7 cellular contexts compared by ENCODE assay signal in the genomic region with DNA sequence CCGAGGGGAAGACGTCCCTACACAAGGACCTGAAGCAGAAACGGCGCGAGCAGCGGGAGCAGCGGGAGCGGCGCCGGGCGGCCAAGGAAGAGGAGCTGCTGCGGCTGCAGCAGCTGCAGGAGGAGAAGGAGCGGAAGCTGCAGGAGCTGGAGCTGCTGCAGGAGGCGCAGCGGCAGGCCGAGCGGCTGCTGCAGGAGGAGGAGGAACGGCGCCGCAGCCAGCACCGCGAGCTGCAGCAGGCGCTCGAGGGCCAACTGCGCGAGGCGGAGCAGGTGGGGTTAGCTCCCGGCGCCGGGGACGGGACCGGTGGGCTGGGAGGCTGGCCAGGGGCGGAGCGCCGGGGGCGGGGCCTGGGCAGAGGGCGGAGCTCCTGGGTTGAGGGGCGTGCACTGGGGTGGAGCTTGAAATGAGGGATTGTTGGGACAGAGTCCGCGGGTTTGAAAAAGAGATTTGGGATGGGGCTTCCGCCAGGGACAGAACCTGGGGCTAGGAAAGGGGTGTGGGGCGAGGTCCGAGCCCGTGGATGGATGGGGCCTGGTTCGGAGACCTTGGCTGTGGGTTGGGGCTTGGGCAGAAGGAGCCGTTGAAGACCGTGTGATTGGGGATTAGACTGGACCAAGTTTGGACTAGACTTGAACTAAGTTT. TPM values are rescaled to one million over a fixed set of nuclear protein-coding genes. Genes with fewer than 3 reads are reported as not detected.
DNase-seq lines count a peak whose midpoint lies in the region; ATAC-seq and TF ChIP-seq lines count a peak whose summit lies in the region.

No MANE protein-coding gene starts in this region.

- no peaks in the 10 kb centered on the region for H3K27me3 ChIP-seq in duodenal mucosa (ENCODE audit: control insufficient read depth in 1 of 2, insufficient read depth in 2 of 2, low read length in 2 of 2)
- no peaks in the 10 kb centered on the region for H3K27me3 ChIP-seq in liver (ENCODE audit: control insufficient read depth in 4 of 4, insufficient read depth in 4 of 4, low read length in 3 of 4)
- no peaks in the 10 kb centered on the region for H3K27me3 ChIP-seq in suprapubic skin

- H3K36me3 ChIP-seq in HEK293 (ENCODE audit: control insufficient read depth in 2 of 2, insufficient read depth in 1 of 2, low read length in 2 of 2) (peaks cover 0 to 13% of the 10 kb centered on the region in 2 experiments; a peak in 1 of 3 replicates), duodenal mucosa (ENCODE audit: control insufficient read depth in 1 of 2, insufficient read depth in 2 of 2, low read length in 2 of 2) (peaks cover 0 to 21% of the 10 kb centered on the region in 2 donors), liver (ENCODE audit: control insufficient read depth in 4 of 4, insufficient read depth in 3 of 4, low read depth in 1 of 4, low read length in 3 of 4) (no peaks in the 10 kb centered on the region), suprapubic skin (peaks cover 24% of the 10 kb centered on the region)

- CTCF ChIA-PET in HEK293 (lab: Yijun Ruan, JAX), result interaction anchor here (0.5 to 2.5 kb wide), 16 partner anchors 9 to 669 kb away, joined by 3 to 13 read pairs (median 4); a partner anchor contains a TSS

- POLR2A ChIA-PET in HEK293 (lab: Yijun Ruan, JAX), result interaction anchor here (0.5 to 1.8 kb wide), 21 partner anchors 9 to 154 kb away, joined by 3 to 24 read pairs (median 4); a partner anchor contains a TSS

- WGBS in liver, result 21% methylated on average over 47 of the region's 47 CpGs
- WGBS in suprapubic skin, result 20% methylated on average over 33 of the region's 47 CpGs

- TF ChIP-seq EP300 in suprapubic skin (IDR thresholded peaks at IDR 0.05), result no peak

- TF ChIP-seq CTCF in HEK293 (tag by site-specific recombination; IDR thresholded peaks at IDR 0.05) (peak; percentile 86), liver (IDR thresholded peaks at IDR 0.05; ENCODE audit: low read depth, low read length, missing input control) (no peak), suprapubic skin (IDR thresholded peaks at IDR 0.05) (no peak)

- H3K9ac ChIP-seq in duodenal mucosa (ENCODE audit: low read depth in 1 of 2, low read length in 2 of 2), result peak overlapping the region; percentile 57 to 82
- peak overlapping the region in 1 of 2 donors; percentile 6 for H3K9ac ChIP-seq in liver (ENCODE audit: low read depth in 1 of 2, low read length in 2 of 2)

- peak overlapping the region; percentile 63 for H3K4me3 ChIP-seq in HEK293 (ENCODE audit: low read depth, low read length)
- H3K4me3 ChIP-seq in duodenal mucosa (ENCODE audit: low read depth in 1 of 2, low read length in 2 of 2), result peak overlapping the region; percentile 80 to 82
- H3K4me3 ChIP-seq in liver (ENCODE audit: low read depth in 1 of 3, low read length in 3 of 3), result peak overlapping the region; percentile 45 to 76 (median 60)
- H3K4me3 ChIP-seq in suprapubic skin, result peak overlapping the region; percentile 54

- H3K9me3 ChIP-seq in HEK293 (ENCODE audit: control insufficient read depth, insufficient read depth, low read depth, low read length) (no peaks in the 10 kb centered on the region), duodenal mucosa (ENCODE audit: control insufficient read depth in 1 of 2, low read length in 2 of 2) (no peaks in the 10 kb centered on the region), liver (ENCODE audit: control insufficient read depth in 4 of 4, low read length in 3 of 4) (no peaks in the 10 kb centered on the region), suprapubic skin (no peaks in the 10 kb centered on the region)

- ATAC-seq in HG03139 (IDR thresholded peaks at IDR 0.05; ENCODE audit: unreplicated experiment), result no peak

- H3K4me1 ChIP-seq in HEK293 (ENCODE audit: control insufficient read depth, insufficient read depth, low read length), result no peaks in the 10 kb centered on the region
- H3K4me1 ChIP-seq in duodenal mucosa (ENCODE audit: control insufficient read depth in 1 of 2, insufficient read depth in 2 of 2, low read length in 2 of 2), result peaks cover 14 to 15% of the 10 kb centered on the region in 2 donors
- H3K4me1 ChIP-seq in liver (ENCODE audit: control insufficient read depth in 4 of 4, insufficient read depth in 4 of 4, low read length in 3 of 4), result peaks cover 3 to 18% (median 9%) of the 10 kb centered on the region in 4 donors
- peaks cover 17% of the 10 kb centered on the region for H3K4me1 ChIP-seq in suprapubic skin

- TF ChIP-seq POLR2A in suprapubic skin (IDR thresholded peaks at IDR 0.05), result no peak

- peak; percentile 95 for DNase-seq in NCI-H748 (lab: John Stamatoyannopoulos, UW; ENCODE audit: unreplicated experiment)
- peak in 1 of 2 donors; percentile 80 for DNase-seq in suprapubic skin (ENCODE audit: low spot score in 2 of 2)
- no peak for DNase-seq in HUDEP-2 (lab: John Stamatoyannopoulos, UW; ENCODE audit: unreplicated experiment in 76 of 76)

- peak overlapping the region; percentile 2; the same call in 1 of the 2 replicates for H3K27ac ChIP-seq in HEK293 (ENCODE audit: extremely low read depth, low read depth, low read length)
- H3K27ac ChIP-seq in duodenal mucosa (ENCODE audit: low read depth, low read length), result peak overlapping the region; percentile 59
- peak overlapping the region; percentile 26 to 53 for H3K27ac ChIP-seq in liver (ENCODE audit: low read depth in 1 of 2, low read length in 2 of 2)
- H3K27ac ChIP-seq in suprapubic skin, result no peak overlapping the region

- no peak for TF ChIP-seq RAD21 in liver (IDR thresholded peaks at IDR 0.05)

TF ChIP-seq in HEK293, 187 proteins besides CTCF, POLR2A, EP300 and RAD21 (continues in another document):
- TF ChIP-seq REPIN1 (tag by site-specific recombination; IDR thresholded peaks at IDR 0.05; ENCODE audit: low read depth), result 0 out of 2 replicates have a peak, but pooled peaks have one; percentile 2
- peak; percentile 47 for TF ChIP-seq ZBTB8A (tag by site-specific recombination; IDR thresholded peaks at IDR 0.05)
- no peak for TF ChIP-seq ZNF174 (tag by site-specific recombination; IDR thresholded peaks at IDR 0.05)
- TF ChIP-seq, protein P1, sequence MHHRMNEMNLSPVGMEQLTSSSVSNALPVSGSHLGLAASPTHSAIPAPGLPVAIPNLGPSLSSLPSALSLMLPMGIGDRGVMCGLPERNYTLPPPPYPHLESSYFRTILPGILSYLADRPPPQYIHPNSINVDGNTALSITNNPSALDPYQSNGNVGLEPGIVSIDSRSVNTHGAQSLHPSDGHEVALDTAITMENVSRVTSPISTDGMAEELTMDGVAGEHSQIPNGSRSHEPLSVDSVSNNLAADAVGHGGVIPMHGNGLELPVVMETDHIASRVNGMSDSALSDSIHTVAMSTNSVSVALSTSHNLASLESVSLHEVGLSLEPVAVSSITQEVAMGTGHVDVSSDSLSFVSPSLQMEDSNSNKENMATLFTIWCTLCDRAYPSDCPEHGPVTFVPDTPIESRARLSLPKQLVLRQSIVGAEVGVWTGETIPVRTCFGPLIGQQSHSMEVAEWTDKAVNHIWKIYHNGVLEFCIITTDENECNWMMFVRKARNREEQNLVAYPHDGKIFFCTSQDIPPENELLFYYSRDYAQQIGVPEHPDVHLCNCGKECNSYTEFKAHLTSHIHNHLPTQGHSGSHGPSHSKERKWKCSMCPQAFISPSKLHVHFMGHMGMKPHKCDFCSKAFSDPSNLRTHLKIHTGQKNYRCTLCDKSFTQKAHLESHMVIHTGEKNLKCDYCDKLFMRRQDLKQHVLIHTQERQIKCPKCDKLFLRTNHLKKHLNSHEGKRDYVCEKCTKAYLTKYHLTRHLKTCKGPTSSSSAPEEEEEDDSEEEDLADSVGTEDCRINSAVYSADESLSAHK (tag by site-specific recombination; IDR thresholded peaks at IDR 0.05), result no peak
- TF ChIP-seq ZNF23 (tag by site-specific recombination; IDR thresholded peaks at IDR 0.05; ENCODE audit: borderline replicate concordance), result no peak

TF ChIP-seq in liver, 16 proteins besides CTCF, POLR2A, EP300 and RAD21 (continues in another document):
- TF ChIP-seq JUND (IDR thresholded peaks at IDR 0.05) (no peak), HNF4G (IDR thresholded peaks at IDR 0.05) (no peak), RXRA (IDR thresholded peaks at IDR 0.05) (no peak), SP1 (IDR thresholded peaks at IDR 0.05) (no peak), TAF1 (conservative IDR thresholded peaks at IDR 0.05) (no peak), FOXA2 (IDR thresholded peaks at IDR 0.05) (no peak), YY1 (IDR thresholded peaks at IDR 0.05) (no peak), GABPA (IDR thresholded peaks at IDR 0.05 in 1 of 2, conservative IDR thresholded peaks at IDR 0.05 in 1 of 2) (no peak)
- TF ChIP-seq, protein P2, sequence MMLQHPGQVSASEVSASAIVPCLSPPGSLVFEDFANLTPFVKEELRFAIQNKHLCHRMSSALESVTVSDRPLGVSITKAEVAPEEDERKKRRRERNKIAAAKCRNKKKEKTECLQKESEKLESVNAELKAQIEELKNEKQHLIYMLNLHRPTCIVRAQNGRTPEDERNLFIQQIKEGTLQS (IDR thresholded peaks at IDR 0.05), result no peak
- TF ChIP-seq, protein P3, sequence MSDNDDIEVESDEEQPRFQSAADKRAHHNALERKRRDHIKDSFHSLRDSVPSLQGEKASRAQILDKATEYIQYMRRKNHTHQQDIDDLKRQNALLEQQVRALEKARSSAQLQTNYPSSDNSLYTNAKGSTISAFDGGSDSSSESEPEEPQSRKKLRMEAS (IDR thresholded peaks at IDR 0.05), result no peak

RNA-seq across cellular contexts. Expression of a gene that starts 20.7 kb away (rescaled TPM):
- 1 to 10 TPM; 3.3 to 6.3 TPM for total RNA-seq in liver
- polyA plus RNA-seq in liver, result 1 to 10 TPM; 1.0 to 1.6 TPM
- 10 to 100 TPM; 28.0 to 99.9 (median 35.5) TPM for total RNA-seq in suprapubic skin

RNA-seq across cellular contexts. Expression of a gene that starts 24.0 kb away (rescaled TPM):
- total RNA-seq in liver, result 1 to 10 TPM; 2.1 to 7.3 TPM
- polyA plus RNA-seq in liver, result 1 to 10 TPM; 2.8 to 7.8 TPM
- 10 to 100 TPM; 23.4 to 31.4 (median 26.9) TPM for total RNA-seq in suprapubic skin

RNA-seq across cellular contexts. Expression of a gene that starts 58.8 kb away (rescaled TPM):
- 10 to 100 TPM; 10.6 to 18.4 TPM for total RNA-seq in liver
- 10 to 100 TPM; 11.5 to 13.3 TPM for polyA plus RNA-seq in liver
- 10 to 100 TPM; 19.6 to 52.5 (median 27.5) TPM for total RNA-seq in suprapubic skin
